1 cellular context compared by ENCODE assay signal in genomic region chr9:121771418-121771817, GRCh38.
TF ChIP-seq lines count a peak whose summit lies in the region.

No MANE protein-coding gene starts in this region.

TF ChIP-seq in IMR-90, 13 proteins besides CTCF, POLR2A, EP300 and RAD21:
- TF ChIP-seq MAZ (IDR thresholded peaks at IDR 0.05; ENCODE audit: borderline replicate concordance, low read depth, low read length) (no peak), RFX5 (IDR thresholded peaks at IDR 0.05; ENCODE audit: low read depth, low read length) (no peak), BHLHE40 (IDR thresholded peaks at IDR 0.05; ENCODE audit: low read depth, low read length) (no peak), SMC3 (IDR thresholded peaks at IDR 0.05; ENCODE audit: low read depth, low read length) (no peak), CHD1 (IDR thresholded peaks at IDR 0.05; ENCODE audit: low read depth, low read length) (no peak), FOS (IDR thresholded peaks at IDR 0.05; ENCODE audit: low read depth, low read length) (no peak), MAFK (IDR thresholded peaks at IDR 0.05; ENCODE audit: low read depth, low read length) (no peak), CEBPB (IDR thresholded peaks at IDR 0.05; ENCODE audit: low read depth, low read length) (no peak), ELK1 (IDR thresholded peaks at IDR 0.05; ENCODE audit: borderline replicate concordance, low read depth, low read length) (no peak), MXI1 (IDR thresholded peaks at IDR 0.05; ENCODE audit: borderline replicate concordance, low read depth, low read length) (no peak), NFE2L2 (IDR thresholded peaks at IDR 0.05; ENCODE audit: low read depth, low read length) (no peak), USF2 (IDR thresholded peaks at IDR 0.05; ENCODE audit: low read depth, low read length) (no peak), RCOR1 (IDR thresholded peaks at IDR 0.05; ENCODE audit: insufficient replicate concordance, low read length) (no peak)
TF ChIP-seq in IMR-90: peak in this region for 0.
